29 cellular contexts compared by ENCODE assay signal in genomic region chr2:149380205-149380604, GRCh38. TPM values are rescaled to one million over a fixed set of nuclear protein-coding genes. Genes with fewer than 3 reads are reported as not detected.
"Had no signal": no experiment of that assay in that cellular context is flagged by ENCODE, and none has a peak within 500 bp of the region (broad histone marks: within the 10 kb centered on the region; RNA-seq: fewer than 3 reads in every experiment).

No MANE protein-coding gene starts in this region.

- H3K27me3 ChIP-seq: neutrophil, pancreas, right lobe of liver, sigmoid colon, suprapubic skin, testis, tibial artery, transverse colon, upper lobe of right lung, uterus had no signal

- H3K36me3 Mint-ChIP-seq: naive thymus-derived CD8-positive, alpha-beta T cell; natural killer cell treated with Interleukin-12 subunit alpha and Interleukin-12 subunit beta and Interleukin-15 and Interleukin-18, amount 100 ng/mL, for 72 hours; stimulated activated memory B cell treated with anti-CD40 and anti-IgM and Interleukin-4, amounts not matched to agents 10 μg/mL and 1 μg/mL and 100 μg/mL, for 72 hours had no signal

- H3K4me1 ChIP-seq: pancreas, prostate gland, right lobe of liver, suprapubic skin, testis, transverse colon, upper lobe of right lung, uterus had no signal

- H3K4me3 ChIP-seq: pancreas, prostate gland, right lobe of liver, sigmoid colon, suprapubic skin, testis, tibial artery, transverse colon, upper lobe of right lung, uterus had no signal

- ATAC-seq: naive thymus-derived CD8-positive, alpha-beta T cell; natural killer cell treated with Interleukin-12 subunit alpha and Interleukin-12 subunit beta and Interleukin-15 and Interleukin-18, amount 100 ng/mL, for 72 hours; pancreas; right cardiac atrium; right lobe of liver; stimulated activated memory B cell treated with anti-CD40 and anti-IgM and Interleukin-4, amounts not matched to agents 10 μg/mL and 1 μg/mL and 100 μg/mL, for 72 hours; stimulated activated naive CD8-positive, alpha-beta T cell treated with anti-CD3 and anti-CD28 coated beads, Interleukin-15, amount 100 ng/mL, for 72 hours; stimulated activated naive CD8-positive, alpha-beta T cell treated with anti-CD3 and anti-CD28 coated beads, Interleukin-15, Interleukin-2, amounts not matched to agents 100 U/mL and 50 U/mL, for 24 hours; upper lobe of right lung had no signal

- H3K9me3 ChIP-seq: neutrophil, pancreas, prostate gland, right lobe of liver, sigmoid colon, suprapubic skin, testis, tibial artery, transverse colon, upper lobe of right lung, uterus had no signal

- FAIRE-seq: pancreas, small intestine had no signal

- H3K9me3 Mint-ChIP-seq: naive thymus-derived CD8-positive, alpha-beta T cell; natural killer cell treated with Interleukin-12 subunit alpha and Interleukin-12 subunit beta and Interleukin-15 and Interleukin-18, amount 100 ng/mL, for 72 hours; nephron progenitor cell; neural crest cell; stimulated activated memory B cell treated with anti-CD40 and anti-IgM and Interleukin-4, amounts not matched to agents 10 μg/mL and 1 μg/mL and 100 μg/mL, for 72 hours; stimulated activated naive CD8-positive, alpha-beta T cell treated with anti-CD3 and anti-CD28 coated beads, Interleukin-15, amount 100 ng/mL, for 72 hours; type B pancreatic cell had no signal

- H3K4me3 Mint-ChIP-seq: naive thymus-derived CD8-positive, alpha-beta T cell; natural killer cell treated with Interleukin-12 subunit alpha and Interleukin-12 subunit beta and Interleukin-15 and Interleukin-18, amount 100 ng/mL, for 72 hours; nephron progenitor cell; neural crest cell; stimulated activated memory B cell treated with anti-CD40 and anti-IgM and Interleukin-4, amounts not matched to agents 10 μg/mL and 1 μg/mL and 100 μg/mL, for 72 hours; stimulated activated naive CD8-positive, alpha-beta T cell treated with anti-CD3 and anti-CD28 coated beads, Interleukin-15, amount 100 ng/mL, for 72 hours; type B pancreatic cell had no signal

- H3K4me1 Mint-ChIP-seq: naive thymus-derived CD8-positive, alpha-beta T cell; stimulated activated naive CD8-positive, alpha-beta T cell treated with anti-CD3 and anti-CD28 coated beads, Interleukin-15, amount 100 ng/mL, for 72 hours had no signal

- DNase-seq: naive thymus-derived CD8-positive, alpha-beta T cell; nephron progenitor cell; nucleus accumbens; pancreas; retina; right cardiac atrium; right lobe of liver; sigmoid colon; small intestine; stimulated activated CD4-positive, alpha-beta T cell treated with anti-CD3 and anti-CD28 coated beads, Interleukin-15, amount 100 ng/mL, for 24 hours; stimulated activated CD4-positive, alpha-beta T cell treated with anti-CD3 and anti-CD28 coated beads, Interleukin-2, amount 100 ng/mL, for 24 hours; stimulated activated CD4-positive, alpha-beta T cell treated with anti-CD3 and anti-CD28 coated beads, Interleukin-2, amount 100 ng/mL, for 48 hours; stimulated activated CD4-positive, alpha-beta T cell treated with anti-CD3 and anti-CD28 coated beads, Interleukin-4, amount 100 ng/mL, for 24 hours; stimulated activated naive CD4-positive, alpha-beta T cell; stimulated activated naive CD8-positive, alpha-beta T cell treated with anti-CD3 and anti-CD28 coated beads, Interleukin-15, amount 100 ng/mL, for 72 hours; stimulated activated naive CD8-positive, alpha-beta T cell treated with anti-CD3 and anti-CD28 coated beads, Interleukin-15, Interleukin-2, amounts not matched to agents 100 U/mL and 50 U/mL, for 24 hours; substantia nigra; testis; tibial artery; transverse colon; upper lobe of right lung; uterus had no signal

- H3K27ac Mint-ChIP-seq: naive thymus-derived CD8-positive, alpha-beta T cell; natural killer cell treated with Interleukin-12 subunit alpha and Interleukin-12 subunit beta and Interleukin-15 and Interleukin-18, amount 100 ng/mL, for 72 hours; nephron progenitor cell; stimulated activated memory B cell treated with anti-CD40 and anti-IgM and Interleukin-4, amounts not matched to agents 10 μg/mL and 1 μg/mL and 100 μg/mL, for 72 hours; stimulated activated naive CD8-positive, alpha-beta T cell treated with anti-CD3 and anti-CD28 coated beads, Interleukin-15, amount 100 ng/mL, for 72 hours; type B pancreatic cell had no signal

- H3K27ac ChIP-seq: neutrophil, pancreas, prostate gland, right lobe of liver, sigmoid colon, suprapubic skin, testis, tibial artery, transverse colon, upper lobe of right lung, uterus had no signal

- H3K27me3 Mint-ChIP-seq: type B pancreatic cell had no signal

- H3K36me3 ChIP-seq: neutrophil, pancreas, prostate gland, right lobe of liver, sigmoid colon, suprapubic skin, tibial artery, transverse colon, upper lobe of right lung, uterus had no signal

RNA-seq across cellular contexts. Expression of gene LYPD6, which starts 49.8 kb away (rescaled TPM):
- total RNA-seq: naive thymus-derived CD8-positive, alpha-beta T cell; natural killer cell treated with Interleukin-12 subunit alpha and Interleukin-12 subunit beta and Interleukin-15 and Interleukin-18, amount 100 ng/mL, for 72 hours had no signal
- polyA plus RNA-seq: naive thymus-derived CD8-positive, alpha-beta T cell had no signal
